In genomic region chr20:1171461-1172093, GRCh38 we compare ENCODE assay signal across 1 cellular context.
TF ChIP-seq lines count a peak whose summit lies in the region.

No MANE protein-coding gene starts in this region.

TF ChIP-seq in K562, 482 proteins besides CTCF, POLR2A, EP300 and RAD21 (continues in another document):
- TF ChIP-seq ZNF197 (CRISPR knock-in tag; IDR thresholded peaks at IDR 0.05; ENCODE audit: low read depth): 0 out of 2 replicates have a peak, but pooled peaks have one; percentile 45
- TF ChIP-seq ZNF12 (CRISPR knock-in tag; IDR thresholded peaks at IDR 0.05): no peak
- no peak for TF ChIP-seq MTF1 (CRISPR knock-in tag; IDR thresholded peaks at IDR 0.05; ENCODE audit: borderline replicate concordance)
- TF ChIP-seq SIN3B (IDR thresholded peaks at IDR 0.05; ENCODE audit: low read depth): no peak
- TF ChIP-seq SNIP1 (IDR thresholded peaks at IDR 0.05; ENCODE audit: low read depth): no peak
- TF ChIP-seq ZNF707 (CRISPR knock-in tag; conservative IDR thresholded peaks at IDR 0.05): no peak
- no peak for TF ChIP-seq ID3 (CRISPR knock-in tag; IDR thresholded peaks at IDR 0.05)
- TF ChIP-seq ID3 (tag; IDR thresholded peaks at IDR 0.05): no peak
- TF ChIP-seq ZNF57 (CRISPR knock-in tag; IDR thresholded peaks at IDR 0.05): no peak
- no peak for TF ChIP-seq ZFP36 (IDR thresholded peaks at IDR 0.05; ENCODE audit: low read depth, low read length, partially characterized antibody)
- TF ChIP-seq ZNF354B (CRISPR knock-in tag; IDR thresholded peaks at IDR 0.05): no peak
- TF ChIP-seq NFIX (CRISPR knock-in tag; IDR thresholded peaks at IDR 0.05; ENCODE audit: low read depth): no peak
- TF ChIP-seq PTTG1 (tag; IDR thresholded peaks at IDR 0.05; ENCODE audit: low read depth): no peak
- no peak for TF ChIP-seq TSC22D4 (tag; IDR thresholded peaks at IDR 0.05)
- no peak for TF ChIP-seq SMARCA4 (IDR thresholded peaks at IDR 0.05)
- TF ChIP-seq C11orf30 (IDR thresholded peaks at IDR 0.05; ENCODE audit: low read depth): no peak
- TF ChIP-seq SETDB1 (IDR thresholded peaks at IDR 0.05; ENCODE audit: low read length): no peak
- TF ChIP-seq TAF9B (IDR thresholded peaks at IDR 0.05; ENCODE audit: partially characterized antibody): no peak
- no peak for TF ChIP-seq KLF10 (CRISPR knock-in tag; IDR thresholded peaks at IDR 0.05)
- no peak for TF ChIP-seq NFATC3 (IDR thresholded peaks at IDR 0.05)
- TF ChIP-seq ZNF77 (CRISPR knock-in tag; IDR thresholded peaks at IDR 0.05): no peak
- no peak for TF ChIP-seq ZNF277 (CRISPR knock-in tag; IDR thresholded peaks at IDR 0.05; ENCODE audit: borderline replicate concordance)
- no peak for TF ChIP-seq SRSF3 (IDR thresholded peaks at IDR 0.05; ENCODE audit: insufficient read depth, low read length)
- TF ChIP-seq NELFE (IDR thresholded peaks at IDR 0.05; ENCODE audit: insufficient read depth, insufficient read length): no peak
- TF ChIP-seq MXD1 (CRISPR knock-in tag; IDR thresholded peaks at IDR 0.05; ENCODE audit: borderline replicate concordance, poor library complexity, severe bottlenecking): no peak
- no peak for TF ChIP-seq NEUROD1 (IDR thresholded peaks at IDR 0.05; ENCODE audit: borderline replicate concordance, low read depth, low read length, partially characterized antibody)
- peak in 1 of 2 experiments; percentile 77 for TF ChIP-seq AFF1 (IDR thresholded peaks at IDR 0.05; ENCODE audit: low read depth in 1 of 2, partially characterized antibody in 2 of 2)
- TF ChIP-seq TOE1 (IDR thresholded peaks at IDR 0.05; ENCODE audit: borderline replicate concordance): no peak
- no peak for TF ChIP-seq TOE1 (CRISPR knock-in tag; IDR thresholded peaks at IDR 0.05; ENCODE audit: borderline replicate concordance, low read depth)
- TF ChIP-seq CHD7 (IDR thresholded peaks at IDR 0.05; ENCODE audit: low read depth, low read length): no peak
- TF ChIP-seq ZBTB33 (CRISPR knock-in tag; IDR thresholded peaks at IDR 0.05): no peak
- TF ChIP-seq TRIM25 (IDR thresholded peaks at IDR 0.05; ENCODE audit: borderline replicate concordance): no peak
- TF ChIP-seq THRB (CRISPR knock-in tag; conservative IDR thresholded peaks at IDR 0.05): no peak
- TF ChIP-seq MEIS2 (IDR thresholded peaks at IDR 0.05; ENCODE audit: partially characterized antibody): no peak
